In the genomic region with DNA sequence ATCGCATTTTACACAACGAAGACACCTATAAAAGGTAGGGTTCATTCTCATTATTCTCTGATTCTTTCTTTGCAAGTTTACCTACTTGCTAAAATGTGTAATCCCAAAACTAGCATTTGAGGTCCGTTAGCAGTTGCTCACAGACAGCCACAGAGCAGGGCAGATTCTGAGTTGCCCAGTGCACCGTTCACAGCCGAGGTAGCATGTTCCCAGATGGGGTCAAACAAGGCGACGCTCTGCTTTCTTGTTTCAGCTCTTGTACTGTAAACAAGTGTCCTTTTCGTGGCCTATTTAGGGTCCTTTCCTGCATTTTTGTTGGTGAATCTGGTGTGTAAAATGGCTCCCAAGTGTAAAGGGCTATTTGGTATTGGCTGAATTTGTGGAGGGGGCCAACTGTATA, we compare ENCODE assay signal across 10 cellular contexts. TPM values are rescaled to one million over a fixed set of nuclear protein-coding genes. Genes with fewer than 3 reads are reported as not detected.
DNase-seq lines count a peak whose midpoint lies in the region; ATAC-seq and TF ChIP-seq lines count a peak whose summit lies in the region.
"Had no signal": no experiment of that assay in that cellular context is flagged by ENCODE, and none has a peak within 500 bp of the region (broad histone marks: within the 10 kb centered on the region; RNA-seq: fewer than 3 reads in every experiment).

No MANE protein-coding gene starts in this region.

- H3K9me3 Mint-ChIP-seq in activated naive CD8-positive, alpha-beta T cell treated with anti-CD3 and anti-CD28 coated beads for 36 hours = peaks cover 4% of the 10 kb centered on the region
- H3K9me3 Mint-ChIP-seq in osteocyte (ENCODE audit: unreplicated experiment) = no peaks in the 10 kb centered on the region

- H3K27ac ChIP-seq in DOHH2 (ENCODE audit: low read depth, low read length) = no peak overlapping the region

- H3K4me2 ChIP-seq in DOHH2 (ENCODE audit: low read length) = peak overlapping the region; percentile 70
- H3K4me2 ChIP-seq in Loucy (ENCODE audit: low read depth, low read length, poor library complexity, severe bottlenecking) = peak overlapping the region; percentile 92

- peaks cover 38% of the 10 kb centered on the region for H3K36me3 Mint-ChIP-seq in activated naive CD8-positive, alpha-beta T cell treated with anti-CD3 and anti-CD28 coated beads for 36 hours
- no peaks in the 10 kb centered on the region for H3K36me3 Mint-ChIP-seq in osteocyte (ENCODE audit: unreplicated experiment)
- H3K36me3 Mint-ChIP-seq: WTC11 had no signal

- 83% methylated on average over 8 of the region's 8 CpGs for WGBS in lower leg skin, 2 donors

- peaks cover 13% of the 10 kb centered on the region for H3K27me3 ChIP-seq in DOHH2 (ENCODE audit: control insufficient read depth, low read length)
- no peaks in the 10 kb centered on the region for H3K27me3 ChIP-seq in Loucy (ENCODE audit: insufficient read depth, low read length, poor library complexity, severe bottlenecking)

- H3F3A ChIP-seq in DOHH2 (ENCODE audit: control insufficient read depth, insufficient read depth) (no peaks in the 10 kb centered on the region), Loucy (ENCODE audit: low read depth) (no peaks in the 10 kb centered on the region)

- TF ChIP-seq CTCF in DOHH2 (IDR thresholded peaks at IDR 0.05; ENCODE audit: low read depth, low read length, poor library complexity, severe bottlenecking) (no peak), Loucy (conservative IDR thresholded peaks at IDR 0.05; ENCODE audit: low read length) (no peak), osteocyte (IDR thresholded peaks at IDR 0.05) (no peak), omental fat pad (IDR thresholded peaks at IDR 0.05) (no peak), lower leg skin (IDR thresholded peaks at IDR 0.05) (no peak)

- DNase-seq in activated naive CD8-positive, alpha-beta T cell treated with anti-CD3 and anti-CD28 coated beads for 36 hours = no peak
- peak; percentile 38 for DNase-seq in osteocyte (ENCODE audit: extremely low spot score, unreplicated experiment)
- no peak for DNase-seq in midbrain (lab: John Stamatoyannopoulos, UW)
- no peak for DNase-seq in omental fat pad (ENCODE audit: low spot score)
- no peak for DNase-seq in lower leg skin (ENCODE audit: low spot score in 2 of 2)
- DNase-seq: NCI-H446 treated with DMSO at 0.1 percent for 48 hours, SHP77 treated with DMSO at 0.1 percent for 48 hours had no signal

- no peaks in the 10 kb centered on the region for H3K27me3 Mint-ChIP-seq in activated naive CD8-positive, alpha-beta T cell treated with anti-CD3 and anti-CD28 coated beads for 36 hours
- H3K27me3 Mint-ChIP-seq in osteocyte (ENCODE audit: unreplicated experiment) = no peaks in the 10 kb centered on the region

- H3K4me1 ChIP-seq in DOHH2 (ENCODE audit: control insufficient read depth, low read length) (peaks cover 42% of the 10 kb centered on the region), Loucy (ENCODE audit: insufficient read depth, low read length, poor library complexity, severe bottlenecking) (peaks cover 57% of the 10 kb centered on the region)

- H3K79me2 ChIP-seq in DOHH2 (ENCODE audit: control insufficient read depth, low read length) (peaks cover 75% of the 10 kb centered on the region), Loucy (ENCODE audit: insufficient read depth, low read length) (peaks cover 79% of the 10 kb centered on the region)

- no peak overlapping the region for H2AFZ ChIP-seq in Loucy (ENCODE audit: low read length)

- H4K20me1 ChIP-seq in DOHH2 (ENCODE audit: control insufficient read depth, insufficient read depth, low read depth, low read length) (peaks cover 19% of the 10 kb centered on the region), Loucy (ENCODE audit: insufficient read depth, low read length, poor library complexity, severe bottlenecking) (peaks cover 53% of the 10 kb centered on the region)

- H3K9me2 ChIP-seq in DOHH2 (replicated peaks; ENCODE audit: control insufficient read depth, low read length) = no peaks in the 10 kb centered on the region
- no peaks in the 10 kb centered on the region for H3K9me2 ChIP-seq in Loucy (replicated peaks; ENCODE audit: low read depth, low read length)

- TF ChIP-seq POLR2A in lower leg skin (IDR thresholded peaks at IDR 0.05) = no peak

- no peaks in the 10 kb centered on the region for H3K9me3 ChIP-seq in DOHH2 (ENCODE audit: control insufficient read depth, insufficient read depth, low read length)
- H3K9me3 ChIP-seq in Loucy (ENCODE audit: insufficient read depth, low read depth, low read length) = no peaks in the 10 kb centered on the region

- peak overlapping the region; percentile 88 for H3K27ac Mint-ChIP-seq in activated naive CD8-positive, alpha-beta T cell treated with anti-CD3 and anti-CD28 coated beads for 36 hours
- no peak overlapping the region for H3K27ac Mint-ChIP-seq in osteocyte (ENCODE audit: unreplicated experiment)
- H3K27ac Mint-ChIP-seq: WTC11 had no signal

- ATAC-seq in omental fat pad (ENCODE audit: low FRiP score) = no peak
- ATAC-seq: WTC11 had no signal

- H3K36me3 ChIP-seq in DOHH2 (ENCODE audit: control insufficient read depth, low read length) = peaks cover 5% of the 10 kb centered on the region
- no peaks in the 10 kb centered on the region for H3K36me3 ChIP-seq in Loucy (ENCODE audit: insufficient read depth, low read length)

- peaks cover 63% of the 10 kb centered on the region for H3K4me1 Mint-ChIP-seq in activated naive CD8-positive, alpha-beta T cell treated with anti-CD3 and anti-CD28 coated beads for 36 hours
- H3K4me1 Mint-ChIP-seq in osteocyte (ENCODE audit: unreplicated experiment) = peaks cover 38% of the 10 kb centered on the region

- H3K4me3 ChIP-seq in DOHH2 (ENCODE audit: low read length) = peak overlapping the region; percentile 81
- H3K4me3 ChIP-seq in Loucy (ENCODE audit: low read length, poor library complexity, severe bottlenecking) = peak overlapping the region; percentile 96
- no peak overlapping the region for H3K4me3 ChIP-seq in lower leg skin (ENCODE audit: low read depth, poor library complexity, severe bottlenecking)

- intact Hi-C loops in lower leg skin (cut with DNase I; ENCODE audit: low total_unique reads) = no loop called here

- H3K9ac ChIP-seq in Loucy (ENCODE audit: low read depth, low read length, poor library complexity, severe bottlenecking) = peak overlapping the region; percentile 82

- peak overlapping the region; percentile 95 for H3K4me3 Mint-ChIP-seq in activated naive CD8-positive, alpha-beta T cell treated with anti-CD3 and anti-CD28 coated beads for 36 hours
- no peak overlapping the region for H3K4me3 Mint-ChIP-seq in osteocyte (ENCODE audit: unreplicated experiment)
- H3K4me3 Mint-ChIP-seq: WTC11 had no signal

RNA-seq across cellular contexts. Expression of a gene that starts 3.1 kb away (rescaled TPM):
- total RNA-seq in activated naive CD8-positive, alpha-beta T cell treated with anti-CD3 and anti-CD28 coated beads for 36 hours = 10 to 100 TPM; 89.5 to 91.8 TPM
- total RNA-seq in osteocyte (42.2 and 42.8 TPM in 2 replicates), omental fat pad (10 to 100 TPM; 29.1 to 70.8 (median 40.8) TPM), lower leg skin (10 to 100 TPM; 45.5 to 80.7 (median 71.6) TPM)

RNA-seq across cellular contexts. Expression of a gene that starts 43.7 kb away (rescaled TPM):
- total RNA-seq in activated naive CD8-positive, alpha-beta T cell treated with anti-CD3 and anti-CD28 coated beads for 36 hours = not detected
- total RNA-seq in osteocyte = 2.6 and 3.2 TPM in 2 replicates
- total RNA-seq in omental fat pad = 1,000 to 10,000 TPM in 2 of 4 donors, 100 to 1,000 TPM in 2; 340 to 1,610 (median 888) TPM
- total RNA-seq in lower leg skin = 100 to 1,000 TPM; 201 to 766 (median 373) TPM
- total RNA-seq: WTC11 had no signal

Comparison
In these comparisons a context has a peak if more than half of its experiments do, and no peak if none do; other contexts are left out.
1. RNA of a gene that starts 43.7 kb away (total RNA-seq): 340 to 1,610 TPM in omental fat pad and 201 to 766 TPM in lower leg skin; 2.6 to 3.2 TPM in osteocyte and not detected in activated naive CD8-positive, alpha-beta T cell treated with anti-CD3 and anti-CD28 coated beads for 36 hours; every median in the first group is over 10 times any median in the second.